21 cellular contexts compared by ENCODE assay signal in genomic region chr17:12990041-12990808, GRCh38. TPM values are rescaled to one million over a fixed set of nuclear protein-coding genes. Genes with fewer than 3 reads are reported as not detected.
DNase-seq lines count a peak whose midpoint lies in the region; ATAC-seq and TF ChIP-seq lines count a peak whose summit lies in the region.
"Had no signal": no experiment of that assay in that cellular context is flagged by ENCODE, and none has a peak within 500 bp of the region (broad histone marks: within the 10 kb centered on the region; RNA-seq: fewer than 3 reads in every experiment).

No MANE protein-coding gene starts in this region.

- peaks cover 4% of the 10 kb centered on the region for H3K27me3 Mint-ChIP-seq in neural progenitor cell (ENCODE audit: insufficient read depth, low read depth)
- H3K27me3 Mint-ChIP-seq: CD4-positive, alpha-beta T cell; T-helper 17 cell had no signal

- DNase-seq in ELF-1 (ENCODE audit: low read depth, low spot score) = peak; percentile 27
- peak; percentile 31 for DNase-seq in NB4 (ENCODE audit: low read depth)
- peak; percentile 67 to 84 (median 83) for DNase-seq in heart left ventricle
- DNase-seq in neural progenitor cell (ENCODE audit: low spot score) = no peak
- no peak for DNase-seq in dedifferentiated amniotic fluid mesenchymal stem cell (ENCODE audit: extremely low spot score)
- DNase-seq in kidney glomerular epithelial cell (lab: John Stamatoyannopoulos, UW) = no peak
- DNase-seq: activated CD4-positive, alpha-beta T cell treated with anti-CD3 and anti-CD28 coated beads for 1 hour; activated naive CD4-positive, alpha-beta T cell treated with Interleukin-2 at 50 U/mL for 16 hours; CD4-positive, alpha-beta T cell; effector CD4-positive, alpha-beta T cell; lower lobe of right lung; NK-92 treated with Interleukin-12 subunit alpha and Interleukin-12 subunit beta, amount 100 ng/mL, for 24 hours; retina; SHP77; stimulated activated CD4-positive, alpha-beta T cell treated with anti-CD3 and anti-CD28 coated beads, Interleukin-2, amount 100 ng/mL, for 48 hours; T-helper 17 cell had no signal

- H3K4me3 Mint-ChIP-seq in neural progenitor cell = no peak overlapping the region
- H3K4me3 Mint-ChIP-seq: brain; CD4-positive, alpha-beta T cell; nephron; T-helper 17 cell had no signal

- peaks cover 23% of the 10 kb centered on the region for H3F3A ChIP-seq in neural progenitor cell (ENCODE audit: low read depth)

- TF ChIP-seq CTCF in NB4 (IDR thresholded peaks at IDR 0.05; ENCODE audit: low read depth, low read length) = no peak
- no peak for TF ChIP-seq CTCF in heart left ventricle (IDR thresholded peaks at IDR 0.05)
- no peak for TF ChIP-seq CTCF in neural progenitor cell (IDR thresholded peaks at IDR 0.05)

- peaks cover 4 to 32% (median 12%) of the 10 kb centered on the region in 12 donors for H3K4me1 ChIP-seq in heart left ventricle
- peaks cover 28% of the 10 kb centered on the region for H3K4me1 ChIP-seq in neural progenitor cell
- H3K4me1 ChIP-seq: HAP-1, lower lobe of right lung had no signal

- peaks cover 25% of the 10 kb centered on the region for H3K4me1 Mint-ChIP-seq in neural progenitor cell

- no peak overlapping the region for H3K4me2 ChIP-seq in neural progenitor cell

- no peaks in the 10 kb centered on the region for H3K79me2 ChIP-seq in neural progenitor cell (ENCODE audit: low read depth)

- peaks cover 0 to 52% (median 48%) of the 10 kb centered on the region in 9 donors for H3K36me3 ChIP-seq in heart left ventricle
- peaks cover 5% of the 10 kb centered on the region for H3K36me3 ChIP-seq in neural progenitor cell

- peak; percentile 80 to 85 (median 84) for ATAC-seq in heart left ventricle
- ATAC-seq in GM18520 (IDR thresholded peaks at IDR 0.05; ENCODE audit: unreplicated experiment) = no peak
- ATAC-seq: T-helper 17 cell had no signal

- H3K4me3 ChIP-seq in NB4 (ENCODE audit: low read depth, low read length) (no peak overlapping the region), heart left ventricle (no peak overlapping the region), neural progenitor cell (no peak overlapping the region)
- H3K4me3 ChIP-seq: HAP-1, lower lobe of right lung, thoracic aorta had no signal

- no peak overlapping the region for H3K9ac ChIP-seq in neural progenitor cell

- H3K9me3 ChIP-seq in heart left ventricle = no peaks in the 10 kb centered on the region
- H3K9me3 ChIP-seq in neural progenitor cell (ENCODE audit: low read depth) = no peaks in the 10 kb centered on the region
- H3K9me3 ChIP-seq: HAP-1, lower lobe of right lung, thoracic aorta had no signal

- TF ChIP-seq POLR2A in NB4 (IDR thresholded peaks at IDR 0.05; ENCODE audit: extremely low read depth, insufficient read length) = no peak
- TF ChIP-seq POLR2A in heart left ventricle (IDR thresholded peaks at IDR 0.05) = no peak

- H3K36me3 Mint-ChIP-seq in neural progenitor cell = peaks cover 20% of the 10 kb centered on the region

- H3K27me3 ChIP-seq in heart left ventricle = no peaks in the 10 kb centered on the region
- no peaks in the 10 kb centered on the region for H3K27me3 ChIP-seq in neural progenitor cell

- no peak overlapping the region for H2AFZ ChIP-seq in neural progenitor cell (replicated peaks)

- H3K27ac Mint-ChIP-seq in neural progenitor cell = peak overlapping the region; percentile 18
- H3K27ac Mint-ChIP-seq: CD4-positive, alpha-beta T cell; nephron; T-helper 17 cell had no signal

- no peaks in the 10 kb centered on the region for H4K20me1 ChIP-seq in neural progenitor cell (ENCODE audit: low read depth)

- H3K27ac ChIP-seq in heart left ventricle (peak overlapping the region in 8 of 12 donors; percentile 5 to 71 (median 34)), neural progenitor cell (no peak overlapping the region)
- H3K27ac ChIP-seq: lower lobe of right lung, thoracic aorta had no signal

- WGBS in heart left ventricle, 4 donors = 63 to 78% (median 70%) methylated on average over 25 of the region's 25 CpGs

- intact Hi-C loops in heart left ventricle (cut with DNase I) = loop anchor here in 1 of 10 donors (10.0 kb wide), 1 partner anchor 205 kb away; the partner anchor contains the start of gene ARHGAP44

- H3K9me3 Mint-ChIP-seq in neural progenitor cell = no peaks in the 10 kb centered on the region
- H3K9me3 Mint-ChIP-seq: CD4-positive, alpha-beta T cell; nephron had no signal

RNA-seq across cellular contexts. Expression of gene ELAC2, which starts 27.6 kb away (rescaled TPM):
- total RNA-seq in heart left ventricle = 100 to 1,000 TPM in 1 of 9 donors, 10 to 100 TPM in 8; 48.6 to 114 (median 68.3) TPM
- 10 to 100 TPM; 28.2 to 66.3 TPM for polyA plus RNA-seq in heart left ventricle
- total RNA-seq in neural progenitor cell (ENCODE audit: low replicate concordance) = 70.5 and 82.3 TPM in 2 replicates

Comparison
In these comparisons a context has a peak if more than half of its experiments do, and no peak if none do; other contexts are left out.
1. DNase-seq: peak in ELF-1 (single experiment), NB4 (single experiment) and heart left ventricle (5 of 5); none in neural progenitor cell (single experiment), dedifferentiated amniotic fluid mesenchymal stem cell (single experiment) and kidney glomerular epithelial cell (single experiment).